ENCODE assay signal across 28 cellular contexts in the genomic region with DNA sequence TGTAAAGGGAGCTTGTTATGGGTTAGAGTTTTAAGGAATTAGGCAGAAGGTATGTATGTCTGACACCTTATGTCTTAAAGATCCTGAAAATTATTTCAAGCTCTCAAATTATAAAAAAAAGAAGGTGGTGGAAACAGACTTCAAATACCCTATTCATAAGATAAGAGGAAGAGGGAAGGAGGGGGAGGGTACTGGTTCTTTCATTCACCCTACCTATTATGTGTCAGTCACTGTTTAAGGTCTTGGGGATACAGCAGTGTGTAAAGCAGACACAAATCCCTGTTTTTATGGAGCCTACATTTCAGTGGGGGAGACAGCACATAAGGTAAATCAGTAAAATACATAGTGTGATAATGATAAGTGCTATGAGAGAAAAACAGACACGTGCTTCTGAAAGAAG.
"Had no signal": no experiment of that assay in that cellular context is flagged by ENCODE, and none has a peak within 500 bp of the region (broad histone marks: within the 10 kb centered on the region; RNA-seq: fewer than 3 reads in every experiment).

No MANE protein-coding gene starts in this region.

- H3K4me3 ChIP-seq: lower lobe of right lung, pancreas, prostate gland, sigmoid colon, suprapubic skin, tibial artery, upper lobe of right lung had no signal

- H3K27me3 ChIP-seq: brain microvascular endothelial cell, pancreas, sigmoid colon, suprapubic skin, tibial artery, upper lobe of right lung had no signal

- H3K9me3 ChIP-seq: lower lobe of right lung, pancreas, prostate gland, sigmoid colon, suprapubic skin, tibial artery, upper lobe of right lung had no signal

- H3K9me3 Mint-ChIP-seq: activated B cell treated with CpG ODN at 0.5 μM for 24 hours; activated CD8-positive, alpha-beta T cell treated with anti-CD3 and anti-CD28 coated beads for 36 hours; activated T-cell treated with anti-CD3 and anti-CD28 coated beads, Interleukin-2, amount 50 U/mL, for 4 hours; activated T-helper 17 cell treated with anti-CD3 and anti-CD28 coated beads, Interleukin-2, amount 50 U/mL, for 72 hours; immature natural killer cell had no signal

- H3K4me1 ChIP-seq: lower lobe of right lung, pancreas, sigmoid colon, suprapubic skin, upper lobe of right lung had no signal

- H3K27ac Mint-ChIP-seq: activated B cell treated with CpG ODN at 0.5 μM for 24 hours; activated CD8-positive, alpha-beta T cell treated with anti-CD3 and anti-CD28 coated beads for 36 hours; activated T-helper 17 cell treated with anti-CD3 and anti-CD28 coated beads, Interleukin-2, amount 50 U/mL, for 72 hours; immature natural killer cell; naive thymus-derived CD8-positive, alpha-beta T cell had no signal

- H3K4me3 Mint-ChIP-seq: activated B cell treated with CpG ODN at 0.5 μM for 24 hours; activated CD8-positive, alpha-beta T cell treated with anti-CD3 and anti-CD28 coated beads for 36 hours; activated T-cell treated with anti-CD3 and anti-CD28 coated beads, Interleukin-2, amount 50 U/mL, for 4 hours; activated T-helper 17 cell treated with anti-CD3 and anti-CD28 coated beads, Interleukin-2, amount 50 U/mL, for 72 hours; immature natural killer cell; naive thymus-derived CD8-positive, alpha-beta T cell had no signal

- H3K36me3 Mint-ChIP-seq: immature natural killer cell; naive thymus-derived CD8-positive, alpha-beta T cell had no signal

- ATAC-seq: activated CD8-positive, alpha-beta T cell treated with anti-CD3 and anti-CD28 coated beads for 36 hours; activated T-cell treated with anti-CD3 and anti-CD28 coated beads, Interleukin-2, amount 50 U/mL, for 4 hours; activated T-helper 17 cell treated with anti-CD3 and anti-CD28 coated beads, Interleukin-2, amount 50 U/mL, for 72 hours; left lobe of liver; lower lobe of right lung; naive thymus-derived CD8-positive, alpha-beta T cell; upper lobe of right lung had no signal

- H3K36me3 ChIP-seq: brain microvascular endothelial cell, lower lobe of right lung, pancreas, prostate gland, sigmoid colon, suprapubic skin, tibial artery, upper lobe of right lung had no signal

- DNase-seq: activated B cell treated with CpG ODN at 0.5 μM for 24 hours; activated CD4-positive, alpha-beta T cell treated with anti-CD3 and anti-CD28 coated beads, Interleukin-2, amount 50 U/mL, for 1 hour; activated CD8-positive, alpha-beta T cell treated with anti-CD3 and anti-CD28 coated beads for 36 hours; activated gamma-delta T cell treated with Interleukin-2 at 50 U/mL for 16 hours; activated naive CD4-positive, alpha-beta T cell treated with anti-CD3 and anti-CD28 coated beads, Interleukin-2, amount 50 U/mL, for 16 hours; activated T-cell treated with anti-CD3 and anti-CD28 coated beads, Interleukin-2, amount 50 U/mL, for 4 hours; amniotic stem cell; brain microvascular endothelial cell; central memory CD4-positive, alpha-beta T cell; effector CD8-positive, alpha-beta T cell; glutamatergic neuron; immature natural killer cell; lower lobe of right lung; mesenchymal stem cell; naive thymus-derived CD8-positive, alpha-beta T cell; nucleus accumbens; pancreas; retina; sigmoid colon; small intestine; stimulated activated naive CD4-positive, alpha-beta T cell; T-helper 2 cell; tibial artery; upper lobe of right lung had no signal

- H3K27ac ChIP-seq: brain microvascular endothelial cell, lower lobe of right lung, pancreas, prostate gland, sigmoid colon, suprapubic skin, tibial artery, upper lobe of right lung had no signal

- H3K4me1 Mint-ChIP-seq: activated B cell treated with CpG ODN at 0.5 μM for 24 hours; activated T-helper 17 cell treated with anti-CD3 and anti-CD28 coated beads, Interleukin-2, amount 50 U/mL, for 72 hours; immature natural killer cell; naive thymus-derived CD8-positive, alpha-beta T cell had no signal
